Comparison of ENCODE assay signal across 24 cellular contexts in the genomic region with DNA sequence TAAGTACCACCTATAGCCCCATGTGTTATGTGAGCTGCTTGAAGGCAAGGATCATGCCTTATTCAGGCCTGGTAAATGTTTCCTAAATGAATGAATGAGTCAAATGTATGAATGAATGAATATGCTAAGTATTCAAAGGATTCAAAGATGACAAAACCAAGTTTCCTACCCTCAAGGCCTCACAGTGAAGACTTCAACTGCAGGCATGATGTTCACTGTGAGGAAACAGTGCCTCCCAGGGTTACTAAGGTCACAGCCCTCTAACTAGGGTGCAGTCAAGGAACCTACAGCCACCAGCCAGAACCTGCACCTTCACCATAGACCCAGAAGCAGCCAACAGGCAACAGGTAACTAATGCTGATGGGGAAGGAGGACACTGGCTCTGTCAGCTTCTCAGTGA.
"Had no signal": no experiment of that assay in that cellular context is flagged by ENCODE, and none has a peak within 500 bp of the region (broad histone marks: within the 10 kb centered on the region; RNA-seq: fewer than 3 reads in every experiment).

No MANE protein-coding gene starts in this region.

- H3K36me3 ChIP-seq: brain microvascular endothelial cell, cardiac muscle cell had no signal

- H3K36me3 Mint-ChIP-seq: activated CD4-positive, alpha-beta memory T cell treated with anti-CD3 and anti-CD28 coated beads for 36 hours; T-cell; WTC11 had no signal

- DNase-seq: activated CD4-positive, alpha-beta memory T cell treated with anti-CD3 and anti-CD28 coated beads for 36 hours; activated CD4-positive, alpha-beta T cell treated with anti-CD3 and anti-CD28 coated beads, Interleukin-2, amount 10 ng/mL, durations not matched to agents 7 days and 5 days; activated CD4-positive, CD25-positive, alpha-beta regulatory T cell treated with anti-CD3 and anti-CD28 coated beads, Interleukin-2, amount 50 U/mL, for 72 hours; activated CD8-positive, alpha-beta memory T cell treated with anti-CD3 and anti-CD28 coated beads, Interleukin-2, amount 50 U/mL, for 4 hours; activated effector memory CD4-positive, alpha-beta T cell treated with anti-CD3 and anti-CD28 coated beads, Interleukin-2, amount 50 U/mL, for 16 hours; activated naive CD4-positive, alpha-beta T cell treated with Interleukin-2 at 50 U/mL for 16 hours; brain microvascular endothelial cell; MM.1S; NCI-H1105 treated with DMSO at 0.1 percent for 48 hours; NCI-H1436 treated with DMSO at 0.1 percent for 48 hours; NCI-H187; NCI-H2081; NCI-H510A treated with DMSO at 0.1 percent for 48 hours; NK-92 treated with Interleukin-12 subunit alpha and Interleukin-12 subunit beta, amount 100 ng/mL, for 24 hours; OCI-M1; RPMI8226; T-cell; T-helper 2 cell had no signal

- ATAC-seq: Panc1, Right ventricle myocardium inferior, T-cell had no signal

- H3K4me3 ChIP-seq: cardiac muscle cell, SK-N-MC had no signal

- H3K27me3 ChIP-seq: brain microvascular endothelial cell had no signal

- H3K27me3 Mint-ChIP-seq: activated CD4-positive, alpha-beta T cell treated with anti-CD3 and anti-CD28 coated beads, Interleukin-2, amount 10 ng/mL, durations not matched to agents 7 days and 5 days had no signal

- H3K9me3 Mint-ChIP-seq: activated CD4-positive, alpha-beta memory T cell treated with anti-CD3 and anti-CD28 coated beads for 36 hours; activated CD4-positive, alpha-beta T cell treated with anti-CD3 and anti-CD28 coated beads, Interleukin-2, amount 10 ng/mL, durations not matched to agents 7 days and 5 days; activated T-helper 1 cell treated with anti-CD3 and anti-CD28 coated beads, Interleukin-12 subunit alpha, Interleukin-12 subunit beta, Interleukin-2, Interleukin-4 antibody, amounts not matched to agents 30 ng/mL and 10 ng/mL and 1 ng/mL, durations not matched to agents 14 hours and 24 hours and 36 hours; T-cell; WTC11 had no signal

- H3K4me3 Mint-ChIP-seq: activated CD4-positive, alpha-beta memory T cell treated with anti-CD3 and anti-CD28 coated beads for 36 hours; activated CD4-positive, alpha-beta T cell treated with anti-CD3 and anti-CD28 coated beads, Interleukin-2, amount 10 ng/mL, durations not matched to agents 7 days and 5 days; activated T-helper 1 cell treated with anti-CD3 and anti-CD28 coated beads, Interleukin-12 subunit alpha, Interleukin-12 subunit beta, Interleukin-2, Interleukin-4 antibody, amounts not matched to agents 30 ng/mL and 10 ng/mL and 1 ng/mL, durations not matched to agents 14 hours and 24 hours and 36 hours; T-cell; WTC11 had no signal

- H3K27ac ChIP-seq: brain microvascular endothelial cell, cardiac muscle cell, SK-N-MC had no signal

- H3K27ac Mint-ChIP-seq: activated CD4-positive, alpha-beta memory T cell treated with anti-CD3 and anti-CD28 coated beads for 36 hours; activated CD4-positive, alpha-beta T cell treated with anti-CD3 and anti-CD28 coated beads, Interleukin-2, amount 10 ng/mL, durations not matched to agents 7 days and 5 days; T-cell; WTC11 had no signal
